1 cellular context compared by ENCODE assay signal in genomic region chr22:50641696-50642607, GRCh38.
TF ChIP-seq lines count a peak whose summit lies in the region.

No MANE protein-coding gene starts in this region.

TF ChIP-seq in HepG2, 621 proteins besides CTCF, POLR2A, EP300 and RAD21 (continued from another document and continues in another):
- TF ChIP-seq CREB3 (CRISPR knock-in tag; IDR thresholded peaks at IDR 0.05), result 0 out of 2 replicates have a peak, but pooled peaks have one; percentile 55
- TF ChIP-seq RELA (CRISPR knock-in tag; IDR thresholded peaks at IDR 0.05), result no peak
- no peak for TF ChIP-seq MAF1 (CRISPR knock-in tag; IDR thresholded peaks at IDR 0.05; ENCODE audit: borderline replicate concordance)
- TF ChIP-seq KDM1A (CRISPR knock-in tag; IDR thresholded peaks at IDR 0.05), result 0 out of 2 replicates have a peak, but pooled peaks have one; percentile 16
- TF ChIP-seq AHDC1 (CRISPR knock-in tag; IDR thresholded peaks at IDR 0.05; ENCODE audit: borderline replicate concordance), result peak; percentile 67; the same call in 1 of the 2 replicates
- no peak for TF ChIP-seq ZNF891 (CRISPR knock-in tag; IDR thresholded peaks at IDR 0.05)
- no peak for TF ChIP-seq ZBTB39 (CRISPR knock-in tag; IDR thresholded peaks at IDR 0.05)
- TF ChIP-seq ZEB1 (IDR thresholded peaks at IDR 0.05; ENCODE audit: insufficient replicate concordance, low read depth), result no peak
- TF ChIP-seq ZNF598 (CRISPR knock-in tag; IDR thresholded peaks at IDR 0.05; ENCODE audit: borderline replicate concordance), result no peak
- peak; percentile 92 for TF ChIP-seq MAX (IDR thresholded peaks at IDR 0.05)
- TF ChIP-seq ZNF280B (CRISPR knock-in tag; IDR thresholded peaks at IDR 0.05; ENCODE audit: borderline replicate concordance), result 0 out of 2 replicates have a peak, but pooled peaks have one; percentile 9
- TF ChIP-seq SRF (IDR thresholded peaks at IDR 0.05; ENCODE audit: low read depth, low read length), result 0 out of 2 replicates have a peak, but pooled peaks have one; percentile 26
- no peak for TF ChIP-seq MTA3 (CRISPR knock-in tag; IDR thresholded peaks at IDR 0.05)
- TF ChIP-seq GATAD1 (CRISPR knock-in tag; IDR thresholded peaks at IDR 0.05), result peak; percentile 54; the same call in 1 of the 2 replicates
- peak; percentile 18 for TF ChIP-seq ZNF263 (CRISPR knock-in tag; IDR thresholded peaks at IDR 0.05)
- TF ChIP-seq ARNT (IDR thresholded peaks at IDR 0.05), result no peak
- no peak for TF ChIP-seq SRSF9 (IDR thresholded peaks at IDR 0.05; ENCODE audit: borderline replicate concordance, insufficient read depth, low read depth, low read length, poor library complexity, severe bottlenecking)
- TF ChIP-seq KDM2A (CRISPR knock-in tag; IDR thresholded peaks at IDR 0.05; ENCODE audit: borderline replicate concordance, low read depth), result peak; percentile 62; the same call in 1 of the 2 replicates
- no peak for TF ChIP-seq TRIM24 (CRISPR knock-in tag; IDR thresholded peaks at IDR 0.05)
- no peak for TF ChIP-seq SRSF1 (optimal IDR thresholded peaks at IDR 0.05; ENCODE audit: low read depth, low read length)
- no peak for TF ChIP-seq E2F1 (CRISPR knock-in tag; IDR thresholded peaks at IDR 0.05)
- TF ChIP-seq RERE (CRISPR knock-in tag; IDR thresholded peaks at IDR 0.05; ENCODE audit: low read depth), result peak; percentile 38; the same call in 1 of the 2 replicates
- no peak for TF ChIP-seq PRMT3 (CRISPR knock-in tag; IDR thresholded peaks at IDR 0.05; ENCODE audit: borderline replicate concordance, low read depth)
- TF ChIP-seq CEBPG (CRISPR knock-in tag; IDR thresholded peaks at IDR 0.05), result peak; percentile 94
- peak; percentile 49; the same call in 1 of the 2 replicates for TF ChIP-seq NFAT5 (CRISPR knock-in tag; IDR thresholded peaks at IDR 0.05)
- no peak for TF ChIP-seq ATF7 (IDR thresholded peaks at IDR 0.05)
- no peak for TF ChIP-seq ATF7 (CRISPR knock-in tag; IDR thresholded peaks at IDR 0.05)
- TF ChIP-seq ZSCAN12 (CRISPR knock-in tag; IDR thresholded peaks at IDR 0.05), result peak; percentile 24; the same call in 1 of the 2 replicates
- no peak for TF ChIP-seq ZKSCAN1 (IDR thresholded peaks at IDR 0.05; ENCODE audit: low read length)
- TF ChIP-seq YEATS2 (CRISPR knock-in tag; IDR thresholded peaks at IDR 0.05; ENCODE audit: borderline replicate concordance), result peak; percentile 43; the same call in 1 of the 2 replicates
- no peak for TF ChIP-seq HMG20B (CRISPR knock-in tag; conservative IDR thresholded peaks at IDR 0.05)
- peak; percentile 98 for TF ChIP-seq MLX (CRISPR knock-in tag; IDR thresholded peaks at IDR 0.05)
- TF ChIP-seq ELF3 (CRISPR knock-in tag; IDR thresholded peaks at IDR 0.05), result peak; percentile 65; the same call in 1 of the 2 replicates
